In the genomic region with DNA sequence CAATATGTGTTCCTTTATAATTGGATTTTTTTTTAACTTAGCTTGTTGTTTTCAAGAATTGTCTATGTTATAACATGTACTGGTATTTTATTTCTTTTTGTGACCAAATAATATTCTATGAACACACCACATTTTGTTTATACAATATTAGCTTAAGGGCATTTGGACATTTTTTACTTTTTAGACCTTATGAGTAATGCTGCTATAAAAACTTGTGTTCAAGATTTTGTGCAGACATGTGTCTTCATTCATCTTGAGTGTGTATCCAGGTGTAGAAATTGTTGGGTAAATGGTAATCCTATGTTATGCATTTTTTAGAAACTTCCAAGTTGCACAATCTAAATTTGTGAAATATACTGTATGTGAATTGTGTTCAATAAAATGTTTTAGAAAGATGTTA, we compare ENCODE assay signal across 28 cellular contexts.
"Had no signal": no experiment of that assay in that cellular context is flagged by ENCODE, and none has a peak within 500 bp of the region (broad histone marks: within the 10 kb centered on the region; RNA-seq: fewer than 3 reads in every experiment).

No MANE protein-coding gene starts in this region.

- FAIRE-seq: colon, endometrium, endothelial cell of umbilical vein, frontal cortex had no signal

- H3K4me3 Mint-ChIP-seq: dendritic cell treated with granulocyte-macrophage colony-stimulating factor and Interleukin-4, amounts not matched to agents 40 ng/mL and 50 ng/mL, for 4 days; effector memory CD8-positive, alpha-beta T cell; endodermal cell had no signal

- ATAC-seq: effector memory CD8-positive, alpha-beta T cell; esophagus mucosa; gastrocnemius medialis; gastroesophageal sphincter; heart left ventricle; heart right ventricle had no signal

- H3K4me3 ChIP-seq: colonic mucosa, coronary artery, dorsolateral prefrontal cortex, esophagus muscularis mucosa, esophagus squamous epithelium, gastrocnemius medialis, gastroesophageal sphincter, heart left ventricle, heart right ventricle had no signal

- H3K27me3 Mint-ChIP-seq: dendritic cell treated with granulocyte-macrophage colony-stimulating factor and Interleukin-4, amounts not matched to agents 40 ng/mL and 50 ng/mL, for 4 days; effector memory CD8-positive, alpha-beta T cell had no signal

- DNase-seq: colonic mucosa; cortex of kidney; dermis blood vessel endothelial cell; dorsolateral prefrontal cortex; effector CD4-positive, alpha-beta T cell; effector CD8-positive, alpha-beta T cell; effector memory CD4-positive, alpha-beta T cell; effector memory CD8-positive, alpha-beta T cell; endodermal cell; erythroblast; esophagus squamous epithelium; foreskin fibroblast; foreskin melanocyte; gastrocnemius medialis; glutamatergic neuron; head of caudate nucleus; heart left ventricle; heart right ventricle had no signal

- H3K27ac ChIP-seq: colonic mucosa, coronary artery, dorsolateral prefrontal cortex, epithelial cell of prostate, esophagus muscularis mucosa, esophagus squamous epithelium, gastrocnemius medialis, gastroesophageal sphincter, heart left ventricle, heart right ventricle had no signal

- H3K27ac Mint-ChIP-seq: dendritic cell treated with granulocyte-macrophage colony-stimulating factor and Interleukin-4, amounts not matched to agents 40 ng/mL and 50 ng/mL, for 4 days; effector memory CD8-positive, alpha-beta T cell; endodermal cell had no signal

- H3K4me1 ChIP-seq: colonic mucosa, esophagus muscularis mucosa, esophagus squamous epithelium, gastrocnemius medialis, gastroesophageal sphincter, heart left ventricle, heart right ventricle had no signal

- H3K27me3 ChIP-seq: colonic mucosa, dorsolateral prefrontal cortex, esophagus muscularis mucosa, esophagus squamous epithelium, gastrocnemius medialis, gastroesophageal sphincter, heart left ventricle, heart right ventricle had no signal

- H3K9me3 Mint-ChIP-seq: endodermal cell had no signal

- H3K36me3 ChIP-seq: colonic mucosa, esophagus muscularis mucosa, esophagus squamous epithelium, gastrocnemius medialis, gastroesophageal sphincter, heart left ventricle, heart right ventricle had no signal

- H3K4me1 Mint-ChIP-seq: endodermal cell had no signal

- H3K9me3 ChIP-seq: colonic mucosa, esophagus squamous epithelium, gastrocnemius medialis, gastroesophageal sphincter had no signal
